Comparison of ENCODE assay signal across 10 cellular contexts in genomic region chr11:36385121-36385530, GRCh38.
DNase-seq lines count a peak whose midpoint lies in the region; ATAC-seq, FAIRE-seq and TF ChIP-seq lines count a peak whose summit lies in the region.
"Had no signal": no experiment of that assay in that cellular context is flagged by ENCODE, and none has a peak within 500 bp of the region (broad histone marks: within the 10 kb centered on the region; RNA-seq: fewer than 3 reads in every experiment).

No MANE protein-coding gene starts in this region.

- no peak overlapping the region for H2AFZ ChIP-seq in astrocyte (ENCODE audit: low read depth, low read length)

- no peak overlapping the region for H3K4me2 ChIP-seq in astrocyte (ENCODE audit: low read length)

- no peak overlapping the region for H3K4me3 Mint-ChIP-seq in astrocyte (ENCODE audit: unreplicated experiment)

- no peak for FAIRE-seq in astrocyte (lab: Jason Lieb, UNC)

- ATAC-seq in HG02981 (IDR thresholded peaks at IDR 0.05; ENCODE audit: unreplicated experiment) (peak; percentile 49), mucosa of descending colon (peak; percentile 40), GM21360 (IDR thresholded peaks at IDR 0.05; ENCODE audit: unreplicated experiment) (no peak)
- ATAC-seq: esophagus mucosa, lower lobe of right lung had no signal

- no peaks in the 10 kb centered on the region for H3K27me3 Mint-ChIP-seq in astrocyte (ENCODE audit: low read depth, unreplicated experiment)

- peaks cover 42% of the 10 kb centered on the region for H3K36me3 Mint-ChIP-seq in astrocyte (ENCODE audit: low read depth, unreplicated experiment)

- H3K79me2 ChIP-seq in astrocyte (ENCODE audit: insufficient read depth, low read length), result peaks cover 29% of the 10 kb centered on the region

- peak overlapping the region; percentile 61 for H3K27ac ChIP-seq in astrocyte (ENCODE audit: low read depth, low read length)
- H3K27ac ChIP-seq: lower lobe of right lung had no signal

- H3K4me3 ChIP-seq in astrocyte (ENCODE audit: insufficient read depth, low read depth, low read length) (no peak overlapping the region), mucosa of descending colon (no peak overlapping the region)
- H3K4me3 ChIP-seq: lower lobe of right lung had no signal

- H4K20me1 ChIP-seq in astrocyte (ENCODE audit: insufficient read depth, low read length), result peaks cover 24% of the 10 kb centered on the region

- peaks cover 21% of the 10 kb centered on the region for H3K4me1 Mint-ChIP-seq in astrocyte (ENCODE audit: low read depth, unreplicated experiment)

- H3K27ac Mint-ChIP-seq in astrocyte (ENCODE audit: unreplicated experiment), result peak overlapping the region; percentile 41

- H3K4me1 ChIP-seq in astrocyte (ENCODE audit: insufficient read depth, low read length) (peaks cover 7% of the 10 kb centered on the region), mucosa of descending colon (ENCODE audit: low read depth) (peaks cover 10% of the 10 kb centered on the region)

- peak; percentile 87 for DNase-seq in Daoy (ENCODE audit: low read depth)
- peak; percentile 97 for DNase-seq in astrocyte (ENCODE audit: low read depth)
- DNase-seq in mucosa of descending colon, result peak in 1 of 3 donors; percentile 24
- DNase-seq in activated gamma-delta T cell treated with Interleukin-2 at 50 U/mL for 16 hours, result no peak
- DNase-seq in COLO829 (ENCODE audit: low spot score), result no peak
- DNase-seq: GF-D8, lower lobe of right lung had no signal

- H3K9me3 Mint-ChIP-seq in astrocyte (ENCODE audit: unreplicated experiment), result no peaks in the 10 kb centered on the region

- intact Hi-C loops in mucosa of descending colon (cut with DNase I, micrococcal nuclease), result no loop called here

- no peak overlapping the region for H3K9ac ChIP-seq in astrocyte (ENCODE audit: low read length)

- H3K27me3 ChIP-seq in astrocyte (ENCODE audit: insufficient read depth, low read length), result no peaks in the 10 kb centered on the region

- TF ChIP-seq CTCF in astrocyte (IDR thresholded peaks at IDR 0.05; ENCODE audit: insufficient read depth, low read depth, low read length) (no peak), mucosa of descending colon (IDR thresholded peaks at IDR 0.05) (no peak)

- peaks cover 11% of the 10 kb centered on the region for H3K36me3 ChIP-seq in astrocyte (ENCODE audit: insufficient read depth, low read length)
- H3K36me3 ChIP-seq in mucosa of descending colon (ENCODE audit: low read depth), result no peaks in the 10 kb centered on the region

- no peaks in the 10 kb centered on the region for H3K9me3 ChIP-seq in astrocyte (ENCODE audit: insufficient read depth, low read depth, low read length)
- H3K9me3 ChIP-seq in mucosa of descending colon, result no peaks in the 10 kb centered on the region
- H3K9me3 ChIP-seq: lower lobe of right lung had no signal

Comparison
In these comparisons a context has a peak if more than half of its experiments do, and no peak if none do; other contexts are left out.
1. DNase-seq: peak in Daoy (single experiment) and astrocyte (single experiment); none in activated gamma-delta T cell treated with Interleukin-2 at 50 U/mL for 16 hours (single experiment) and COLO829 (single experiment).